ENCODE assay signal across 33 cellular contexts in the genomic region with DNA sequence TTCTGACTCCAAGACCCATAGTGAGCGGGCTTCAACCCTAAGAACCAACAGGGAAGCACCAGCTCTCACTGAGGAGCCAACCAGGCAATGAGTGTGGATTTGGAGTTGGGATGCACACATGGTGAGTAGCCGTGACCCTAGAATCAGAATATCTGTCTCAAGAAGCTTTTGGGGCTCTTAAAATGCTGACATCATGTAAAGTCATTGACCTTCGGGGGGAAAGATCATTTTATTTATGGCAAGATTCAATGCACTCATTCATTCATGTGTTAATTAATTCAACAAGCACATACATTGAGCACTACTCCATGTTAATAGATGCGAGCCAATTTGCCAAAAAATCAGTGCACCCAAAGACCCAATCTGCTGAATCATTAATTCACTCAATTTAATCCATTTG.
"Had no signal": no experiment of that assay in that cellular context is flagged by ENCODE, and none has a peak within 500 bp of the region (broad histone marks: within the 10 kb centered on the region; RNA-seq: fewer than 3 reads in every experiment).

No MANE protein-coding gene starts in this region.

- H3K36me3 Mint-ChIP-seq: activated naive CD4-positive, alpha-beta T cell treated with anti-CD3 and anti-CD28 coated beads, Interleukin-2, amount 50 U/mL, for 72 hours; brain had no signal

- H3K27ac Mint-ChIP-seq: activated CD4-positive, alpha-beta T cell treated with anti-CD3 and anti-CD28 coated beads, Interleukin-2, amount 10 ng/mL, durations not matched to agents 24 days and 14 days; activated CD8-positive, alpha-beta T cell treated with anti-CD3 and anti-CD28 coated beads, Interleukin-2, amount 10 ng/mL, durations not matched to agents 7 days and 5 days; activated naive CD4-positive, alpha-beta T cell treated with anti-CD3 and anti-CD28 coated beads, Interleukin-2, amount 50 U/mL, for 72 hours; activated T-cell treated with anti-CD3 and anti-CD28 coated beads, Interleukin-2, amount 50 U/mL, for 24 hours; activated T-helper 2 cell treated with anti-CD3 and anti-CD28 coated beads, Interferon-gamma antibody, Interleukin-2, Interleukin-4, amounts not matched to agents 10 μg/mL and 5 μg/mL and 100 μg/mL, durations not matched to agents 14 hours and 24 hours and 36 hours; brain had no signal

- H3K27me3 ChIP-seq: adrenal gland, Peyer's patch had no signal

- H3K9me3 Mint-ChIP-seq: activated CD4-positive, alpha-beta T cell treated with anti-CD3 and anti-CD28 coated beads, Interleukin-2, amount 10 ng/mL, durations not matched to agents 24 days and 14 days; activated naive CD4-positive, alpha-beta T cell treated with anti-CD3 and anti-CD28 coated beads, Interleukin-2, amount 50 U/mL, for 72 hours; activated T-cell treated with anti-CD3 and anti-CD28 coated beads, Interleukin-2, amount 50 U/mL, for 24 hours; activated T-helper 2 cell treated with anti-CD3 and anti-CD28 coated beads, Interferon-gamma antibody, Interleukin-2, Interleukin-4, amounts not matched to agents 10 μg/mL and 5 μg/mL and 100 μg/mL, durations not matched to agents 14 hours and 24 hours and 36 hours; brain had no signal

- FAIRE-seq: bronchial epithelial cell had no signal

- DNase-seq: activated CD4-positive, alpha-beta T cell treated with anti-CD3 and anti-CD28 coated beads, Interleukin-2, amount 10 ng/mL, durations not matched to agents 24 days and 14 days; activated CD4-positive, alpha-beta T cell treated with anti-CD3 and anti-CD28 coated beads, Interleukin-2, amount 50 U/mL, for 4 hours; activated CD8-positive, alpha-beta T cell treated with anti-CD3 and anti-CD28 coated beads, Interleukin-2, amount 10 ng/mL, durations not matched to agents 7 days and 5 days; activated gamma-delta T cell; activated naive CD4-positive, alpha-beta T cell treated with Interleukin-2 at 50 U/mL for 16 hours; activated T-cell treated with anti-CD3 and anti-CD28 coated beads, Interleukin-2, amount 50 U/mL, for 24 hours; adrenal gland; caudate nucleus; cerebellar nuclear complex; KG1; MM.1S; MV-4-11; NCI-H1092; NCI-H1436 treated with DMSO at 0.1 percent for 48 hours; NCI-H1694 treated with DMSO at 0.1 percent for 48 hours; NCI-H2029; NCI-H510A; NCI-H526; NCI-H748 treated with DMSO at 0.1 percent for 48 hours; NK-92 treated with Interleukin-12 subunit alpha and Interleukin-12 subunit beta, amount 100 ng/mL, for 24 hours; PC-3; Peyer's patch; RPMI8226; SHP77 treated with DMSO at 0.1 percent for 48 hours; SW 1271; T-helper 1 cell; T-helper 2 cell; T-helper 9 cell; WERI-Rb-1 had no signal

- ATAC-seq: activated CD8-positive, alpha-beta T cell treated with anti-CD3 and anti-CD28 coated beads, Interleukin-2, amount 10 ng/mL, durations not matched to agents 7 days and 5 days; activated naive CD4-positive, alpha-beta T cell treated with anti-CD3 and anti-CD28 coated beads, Interleukin-2, amount 50 U/mL, for 72 hours; PC-3 had no signal

- H3K9me3 ChIP-seq: adrenal gland, Peyer's patch had no signal

- H3K4me3 Mint-ChIP-seq: activated CD4-positive, alpha-beta T cell treated with anti-CD3 and anti-CD28 coated beads, Interleukin-2, amount 10 ng/mL, durations not matched to agents 24 days and 14 days; activated CD8-positive, alpha-beta T cell treated with anti-CD3 and anti-CD28 coated beads, Interleukin-2, amount 10 ng/mL, durations not matched to agents 7 days and 5 days; activated T-cell treated with anti-CD3 and anti-CD28 coated beads, Interleukin-2, amount 50 U/mL, for 24 hours; brain had no signal

- H3K4me1 Mint-ChIP-seq: activated CD4-positive, alpha-beta T cell treated with anti-CD3 and anti-CD28 coated beads, Interleukin-2, amount 10 ng/mL, durations not matched to agents 24 days and 14 days had no signal

- H3K4me3 ChIP-seq: adrenal gland, Peyer's patch had no signal

- H3K27ac ChIP-seq: adrenal gland, Peyer's patch, WERI-Rb-1 had no signal

- H3K36me3 ChIP-seq: adrenal gland, Peyer's patch, WERI-Rb-1 had no signal
